In genomic region chr18:60329131-60329530, GRCh38 we compare ENCODE assay signal across 30 cellular contexts. TPM values are rescaled to one million over a fixed set of nuclear protein-coding genes. Genes with fewer than 3 reads are reported as not detected.
DNase-seq lines count a peak whose midpoint lies in the region; ATAC-seq and TF ChIP-seq lines count a peak whose summit lies in the region.
"Had no signal": no experiment of that assay in that cellular context is flagged by ENCODE, and none has a peak within 500 bp of the region (broad histone marks: within the 10 kb centered on the region; RNA-seq: fewer than 3 reads in every experiment).

No MANE protein-coding gene starts in this region.

- intact Hi-C loops in right cardiac atrium (cut with DNase I): no loop called here
- intact Hi-C loops in esophagus muscularis mucosa (cut with DNase I): loop anchor here (10.0 kb wide), 1 partner anchor 64 kb away; no protein-coding TSS in a partner anchor

- H3K36me3 ChIP-seq in cardiac muscle cell (no peaks in the 10 kb centered on the region), esophagus muscularis mucosa (no peaks in the 10 kb centered on the region)
- H3K36me3 ChIP-seq: BE2C, BLaER1 had no signal

- H3K4me3 ChIP-seq in cardiac muscle cell: no peak overlapping the region
- no peak overlapping the region for H3K4me3 ChIP-seq in right cardiac atrium (ENCODE audit: low read length)
- H3K4me3 ChIP-seq in esophagus muscularis mucosa: no peak overlapping the region
- H3K4me3 ChIP-seq: BLaER1, GM12878 had no signal

- H3K4me1 ChIP-seq in cardiac muscle cell (ENCODE audit: low read depth) (peaks cover 17% of the 10 kb centered on the region), right cardiac atrium (ENCODE audit: control insufficient read depth, insufficient read depth, low read length) (no peaks in the 10 kb centered on the region), esophagus muscularis mucosa (no peaks in the 10 kb centered on the region)
- H3K4me1 ChIP-seq: BE2C, BLaER1 had no signal

- DNase-seq in cardiac muscle cell (ENCODE audit: low read depth in 1 of 2, low spot score in 1 of 2) (peak in 1 of 2 donors; percentile 92), right cardiac atrium (no peak), OCI-M1 (lab: John Stamatoyannopoulos, UW) (peak; percentile 40), inferior parietal cortex (ENCODE audit: extremely low spot score) (peak; percentile 3), AG08395 (ENCODE audit: low spot score) (no peak), NCI-H524 (lab: John Stamatoyannopoulos, UW) (no peak), esophagus muscularis mucosa (ENCODE audit: extremely low spot score) (no peak)
- DNase-seq: 8988T; ACHN; AML-193; BE2C; C1 segment of cervical spinal cord; CD4-positive, alpha-beta memory T cell; CD4-positive, CD25-positive, alpha-beta regulatory T cell; CD8-positive, alpha-beta memory T cell; COR-L47; DMS 273 treated with DMSO at 0.1 percent for 48 hours; DMS153; DMS53; DMS79; DND-41; EL; GDM1 had no signal

- H3K27ac ChIP-seq in cardiac muscle cell (peak overlapping the region; percentile 68), right cardiac atrium (ENCODE audit: low read length) (no peak overlapping the region), esophagus muscularis mucosa (replicated peaks in 1 of 4) (no peak overlapping the region)
- H3K27ac ChIP-seq: BLaER1 had no signal

- H3K9me3 ChIP-seq in cardiac muscle cell (ENCODE audit: low read depth) (no peaks in the 10 kb centered on the region), right cardiac atrium (ENCODE audit: control insufficient read depth, low read length) (no peaks in the 10 kb centered on the region), esophagus muscularis mucosa (peaks cover 0 to 3% (median 0%) of the 10 kb centered on the region in 4 donors)
- H3K9me3 ChIP-seq: BE2C had no signal

- ATAC-seq in right cardiac atrium: no peak
- ATAC-seq: GM12878 had no signal

- H3K27me3 ChIP-seq in cardiac muscle cell: no peaks in the 10 kb centered on the region
- no peaks in the 10 kb centered on the region for H3K27me3 ChIP-seq in right cardiac atrium (ENCODE audit: control insufficient read depth, insufficient read depth)
- no peaks in the 10 kb centered on the region for H3K27me3 ChIP-seq in esophagus muscularis mucosa
- H3K27me3 ChIP-seq: BE2C, BLaER1 had no signal

- no peak for TF ChIP-seq EP300 in esophagus muscularis mucosa (IDR thresholded peaks at IDR 0.05)

- TF ChIP-seq CTCF in cardiac muscle cell (IDR thresholded peaks at IDR 0.05; ENCODE audit: low read depth, low read length) (no peak), esophagus muscularis mucosa (IDR thresholded peaks at IDR 0.05) (no peak)

- TF ChIP-seq POLR2A in esophagus muscularis mucosa (IDR thresholded peaks at IDR 0.05; ENCODE audit: low read depth): no peak

RNA-seq across cellular contexts. Expression of gene MC4R, which starts 43.4 kb away (rescaled TPM):
- 0.21 and 0.54 TPM in 2 replicates for total RNA-seq in cardiac muscle cell
- 1.1 and 2.5 TPM in 2 replicates for polyA plus RNA-seq in cardiac muscle cell
- not detected for total RNA-seq in right cardiac atrium
- polyA plus RNA-seq in right cardiac atrium: not detected
- total RNA-seq in esophagus muscularis mucosa: 1 to 10 TPM in 2 of 4 donors, under 1 TPM in 2; 0.45 to 2.5 (median 1.0) TPM
- total RNA-seq: A673; CD4-positive, alpha-beta memory T cell; CD4-positive, CD25-positive, alpha-beta regulatory T cell; CD8-positive, alpha-beta memory T cell; Daoy; G401; GM12878 had no signal
- polyA plus RNA-seq: AG04450; CD14-positive monocyte; CD4-positive, alpha-beta memory T cell; CD4-positive, CD25-positive, alpha-beta regulatory T cell; CD8-positive, alpha-beta memory T cell; GM12878 had no signal

Comparison
In these comparisons a context has a peak if more than half of its experiments do, and no peak if none do; other contexts are left out.
1. DNase-seq: peak in OCI-M1 (single experiment) and inferior parietal cortex (single experiment); none in right cardiac atrium (0 of 3), AG08395 (single experiment), NCI-H524 (0 of 2) and esophagus muscularis mucosa (single experiment).